Comparison of ENCODE assay signal across 22 cellular contexts in genomic region chr9:76424491-76424890, GRCh38.
"Had no signal": no experiment of that assay in that cellular context is flagged by ENCODE, and none has a peak within 500 bp of the region (broad histone marks: within the 10 kb centered on the region; RNA-seq: fewer than 3 reads in every experiment).

No MANE protein-coding gene starts in this region.

- H3K36me3 Mint-ChIP-seq: mesothelial cell of epicardium had no signal

- H3K9me3 Mint-ChIP-seq: activated B cell treated with CpG ODN at 0.5 μM for 24 hours, mesothelial cell of epicardium, nephron progenitor cell had no signal

- H3K9me3 ChIP-seq: esophagus muscularis mucosa, gastroesophageal sphincter, heart left ventricle, testis, upper lobe of left lung had no signal

- DNase-seq: activated B cell treated with CpG ODN at 0.5 μM for 24 hours; activated CD4-positive, alpha-beta T cell treated with anti-CD3 and anti-CD28 coated beads, Interleukin-2, amount 50 U/mL, for 4 hours; activated effector memory CD4-positive, alpha-beta T cell treated with Interleukin-2 at 50 U/mL for 16 hours; activated naive CD4-positive, alpha-beta T cell treated with anti-CD3 and anti-CD28 coated beads, Interleukin-2, amount 50 U/mL, for 16 hours; amniotic stem cell; dermis blood vessel endothelial cell; effector memory CD4-positive, alpha-beta T cell; heart left ventricle; kidney; nephron progenitor cell; nucleus accumbens; posterior cingulate gyrus; stimulated activated CD4-positive, alpha-beta T cell treated with anti-CD3 and anti-CD28 coated beads, Interleukin-12 subunit alpha, Interleukin-12 subunit beta, amount 100 ng/mL, for 4 hours; stimulated activated CD4-positive, alpha-beta T cell treated with anti-CD3 and anti-CD28 coated beads, Interleukin-2, amount 100 ng/mL, for 24 hours; testis; upper lobe of left lung had no signal

- H3K27ac ChIP-seq: esophagus muscularis mucosa, gastroesophageal sphincter, heart left ventricle, SK-N-MC, testis, upper lobe of left lung had no signal

- H3K36me3 ChIP-seq: esophagus muscularis mucosa, gastroesophageal sphincter, heart left ventricle, upper lobe of left lung had no signal

- FAIRE-seq: endothelial cell of umbilical vein, kidney had no signal

- H3K4me1 ChIP-seq: esophagus muscularis mucosa, gastroesophageal sphincter, heart left ventricle, testis, upper lobe of left lung had no signal

- H3K4me1 Mint-ChIP-seq: activated B cell treated with CpG ODN at 0.5 μM for 24 hours, mesothelial cell of epicardium, nephron progenitor cell had no signal

- H3K27ac Mint-ChIP-seq: activated B cell treated with CpG ODN at 0.5 μM for 24 hours, mesothelial cell of epicardium, nephron progenitor cell had no signal

- H3K4me3 Mint-ChIP-seq: activated B cell treated with CpG ODN at 0.5 μM for 24 hours, mesothelial cell of epicardium, nephron progenitor cell had no signal

- H3K27me3 Mint-ChIP-seq: activated B cell treated with CpG ODN at 0.5 μM for 24 hours had no signal

- H3K27me3 ChIP-seq: esophagus muscularis mucosa, gastroesophageal sphincter, heart left ventricle, testis, upper lobe of left lung had no signal

- H3K4me3 ChIP-seq: esophagus muscularis mucosa, gastroesophageal sphincter, heart left ventricle, SK-N-MC, testis, upper lobe of left lung had no signal

- ATAC-seq: gastroesophageal sphincter, heart left ventricle, left lobe of liver had no signal
